In genomic region chr14:20612403-20612802, GRCh38 we compare ENCODE assay signal across 3 cellular contexts.
A peak's percentile ranks its signal among the peaks of the same experiment; 100 is the strongest.
TF ChIP-seq lines count a peak whose summit lies in the region.

No MANE protein-coding gene starts in this region.

TF ChIP-seq in SK-N-SH, 30 proteins besides CTCF, POLR2A, EP300 and RAD21:
- TF ChIP-seq JUND (IDR thresholded peaks at IDR 0.05): no peak
- no peak for TF ChIP-seq TAF1 (IDR thresholded peaks at IDR 0.05; ENCODE audit: borderline replicate concordance, low read depth, low read length)
- no peak for TF ChIP-seq ZBTB33 (IDR thresholded peaks at IDR 0.05; ENCODE audit: borderline replicate concordance, low read depth)
- TF ChIP-seq RFX5 (IDR thresholded peaks at IDR 0.05; ENCODE audit: low read length): no peak
- TF ChIP-seq ELF1 (IDR thresholded peaks at IDR 0.05): no peak
- no peak for TF ChIP-seq POLR2AphosphoS5 (IDR thresholded peaks at IDR 0.05; ENCODE audit: low read depth, low read length)
- TF ChIP-seq MAX (IDR thresholded peaks at IDR 0.05; ENCODE audit: low read depth): no peak
- TF ChIP-seq NFIC (IDR thresholded peaks at IDR 0.05; ENCODE audit: borderline replicate concordance): no peak
- no peak for TF ChIP-seq RCOR1 (IDR thresholded peaks at IDR 0.05; ENCODE audit: low read length)
- TF ChIP-seq PBX3 (IDR thresholded peaks at IDR 0.05): no peak
- TF ChIP-seq TEAD4 (IDR thresholded peaks at IDR 0.05; ENCODE audit: borderline replicate concordance, insufficient read depth): no peak
- TF ChIP-seq USF2 (IDR thresholded peaks at IDR 0.05; ENCODE audit: borderline replicate concordance, low read depth, low read length): no peak
- no peak for TF ChIP-seq USF1 (IDR thresholded peaks at IDR 0.05; ENCODE audit: borderline replicate concordance, low read depth)
- no peak for TF ChIP-seq EZH2phosphoT487 (IDR thresholded peaks at IDR 0.05; ENCODE audit: borderline replicate concordance, low read depth)
- no peak for TF ChIP-seq MXI1 (IDR thresholded peaks at IDR 0.05; ENCODE audit: low read depth, low read length)

TF ChIP-seq in SK-N-SH treated with all-trans-retinoic acid at 6 μM for 48 hours, 23 proteins besides CTCF, POLR2A, EP300 and RAD21:
- TF ChIP-seq ESRRG (CRISPR knock-in tag; IDR thresholded peaks at IDR 0.05) (no peak), ZNF8 (CRISPR knock-in tag; IDR thresholded peaks at IDR 0.05) (no peak), ZFP3 (CRISPR knock-in tag; IDR thresholded peaks at IDR 0.05) (no peak), PPARA (CRISPR knock-in tag; IDR thresholded peaks at IDR 0.05; ENCODE audit: borderline replicate concordance) (no peak), CSRNP3 (CRISPR knock-in tag; IDR thresholded peaks at IDR 0.05) (no peak), ZNF70 (CRISPR knock-in tag; IDR thresholded peaks at IDR 0.05) (no peak), PATZ1 (CRISPR knock-in tag; IDR thresholded peaks at IDR 0.05; ENCODE audit: borderline replicate concordance) (no peak), OSR1 (CRISPR knock-in tag; IDR thresholded peaks at IDR 0.05) (no peak), ZFP30 (CRISPR knock-in tag; IDR thresholded peaks at IDR 0.05) (no peak), RARB (CRISPR knock-in tag; IDR thresholded peaks at IDR 0.05) (no peak)

TF ChIP-seq in GM12878, 131 proteins besides CTCF, POLR2A, EP300 and RAD21 (continues in another document):
- TF ChIP-seq NKRF (conservative IDR thresholded peaks at IDR 0.05) (no peak), ZZZ3 (IDR thresholded peaks at IDR 0.05; ENCODE audit: control insufficient read depth, insufficient read length, low read depth) (no peak), CBFB (IDR thresholded peaks at IDR 0.05; ENCODE audit: low read depth) (no peak), ZNF274 (IDR thresholded peaks at IDR 0.05; ENCODE audit: insufficient read depth, insufficient read length) (no peak), ATF3 (IDR thresholded peaks at IDR 0.05; ENCODE audit: borderline replicate concordance, extremely low read depth, low read depth, low read length) (no peak), E4F1 (IDR thresholded peaks at IDR 0.05; ENCODE audit: borderline replicate concordance, partially characterized antibody) (no peak), PAX5 (IDR thresholded peaks at IDR 0.05; ENCODE audit: borderline replicate concordance, low read depth, low read length) (no peak), PAX8 (IDR thresholded peaks at IDR 0.05) (no peak), NRF1 (conservative IDR thresholded peaks at IDR 0.05; ENCODE audit: low read depth, low read length) (no peak), POLR2AphosphoS2 (IDR thresholded peaks at IDR 0.05; ENCODE audit: low read depth, low read length) (no peak), BCL11A (IDR thresholded peaks at IDR 0.05; ENCODE audit: low read depth, low read length) (peak; percentile 41; the same call in 1 of the 2 replicates), TCF7 (IDR thresholded peaks at IDR 0.05; ENCODE audit: borderline replicate concordance) (no peak), REST (IDR thresholded peaks at IDR 0.05; ENCODE audit: low read depth, low read length) (no peak), CEBPB (IDR thresholded peaks at IDR 0.05; ENCODE audit: borderline replicate concordance in 1 of 2, low read depth in 2 of 2, low read length in 2 of 2) (no peak), NR2C1 (IDR thresholded peaks at IDR 0.05) (no peak), POLR2AphosphoS5 (IDR thresholded peaks at IDR 0.05; ENCODE audit: low read length) (no peak), ETV6 (conservative IDR thresholded peaks at IDR 0.05 in 1 of 2, IDR thresholded peaks at IDR 0.05 in 1 of 2; ENCODE audit: borderline replicate concordance in 1 of 2, low read depth in 1 of 2) (peak in 1 of 2 experiments; percentile 75; a peak in 2 of 4 replicates), ZSCAN29 (IDR thresholded peaks at IDR 0.05) (no peak), HSF1 (IDR thresholded peaks at IDR 0.05; ENCODE audit: low read depth, low read length) (no peak), EED (IDR thresholded peaks at IDR 0.05; ENCODE audit: low read depth) (peak; percentile 75), E2F8 (IDR thresholded peaks at IDR 0.05; ENCODE audit: low read depth, partially characterized antibody) (no peak), ZNF687 (IDR thresholded peaks at IDR 0.05) (no peak), MYB (IDR thresholded peaks at IDR 0.05; ENCODE audit: borderline replicate concordance, low read depth, low read length) (no peak), BMI1 (IDR thresholded peaks at IDR 0.05; ENCODE audit: borderline replicate concordance) (no peak), ZNF24 (IDR thresholded peaks at IDR 0.05) (no peak), SMAD5 (IDR thresholded peaks at IDR 0.05; ENCODE audit: low read depth) (no peak), GABPA (IDR thresholded peaks at IDR 0.05; ENCODE audit: low read depth) (no peak), E2F4 (IDR thresholded peaks at IDR 0.05; ENCODE audit: low read depth, low read length) (no peak), EZH2 (IDR thresholded peaks at IDR 0.05; ENCODE audit: borderline replicate concordance, control insufficient read depth, low read depth, low read length) (no peak), SRF (IDR thresholded peaks at IDR 0.05; ENCODE audit: low read depth in 2 of 2, low read length in 2 of 2) (no peak), NFXL1 (IDR thresholded peaks at IDR 0.05; ENCODE audit: borderline replicate concordance) (no peak), ESRRA (IDR thresholded peaks at IDR 0.05; ENCODE audit: low read length) (no peak), SREBF2 (IDR thresholded peaks at IDR 0.05; ENCODE audit: low read length) (no peak)
